ENCODE assay signal across 1 cellular context in the genomic region with DNA sequence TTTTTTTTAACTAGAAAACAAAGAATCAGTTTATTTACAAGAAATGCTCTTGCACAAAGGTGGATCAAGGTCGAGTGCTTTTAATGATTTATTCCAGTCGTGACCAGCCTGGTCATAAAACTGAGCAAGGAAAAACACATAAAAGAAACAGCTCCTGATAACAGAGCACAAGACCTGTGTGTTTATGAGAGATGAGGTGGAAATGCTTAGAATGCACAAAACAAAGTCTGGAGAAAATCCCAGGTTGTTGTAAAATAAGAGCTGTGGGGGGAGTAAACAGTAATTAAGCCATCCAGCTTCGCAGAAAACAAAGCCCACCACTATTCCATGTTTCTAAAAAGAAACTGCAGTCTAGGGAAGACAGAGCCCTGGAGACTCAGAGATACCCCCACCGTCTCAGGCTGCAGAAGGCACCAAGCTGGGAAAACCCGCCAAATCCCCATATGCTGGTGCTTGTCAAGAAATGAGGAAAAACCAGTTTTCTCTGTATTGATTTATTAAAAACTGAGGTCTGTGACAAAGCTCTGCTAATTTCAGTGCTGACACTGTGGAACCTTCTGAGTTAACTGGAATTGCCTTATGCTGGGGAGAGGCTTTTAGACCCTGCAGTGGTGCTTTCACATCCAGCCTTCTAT.
TF ChIP-seq lines count a peak whose summit lies in the region.

No MANE protein-coding gene starts in this region.

TF ChIP-seq in GM23338, 12 proteins besides CTCF, POLR2A, EP300 and RAD21 (continued from another document):
- TF ChIP-seq, protein P1, sequence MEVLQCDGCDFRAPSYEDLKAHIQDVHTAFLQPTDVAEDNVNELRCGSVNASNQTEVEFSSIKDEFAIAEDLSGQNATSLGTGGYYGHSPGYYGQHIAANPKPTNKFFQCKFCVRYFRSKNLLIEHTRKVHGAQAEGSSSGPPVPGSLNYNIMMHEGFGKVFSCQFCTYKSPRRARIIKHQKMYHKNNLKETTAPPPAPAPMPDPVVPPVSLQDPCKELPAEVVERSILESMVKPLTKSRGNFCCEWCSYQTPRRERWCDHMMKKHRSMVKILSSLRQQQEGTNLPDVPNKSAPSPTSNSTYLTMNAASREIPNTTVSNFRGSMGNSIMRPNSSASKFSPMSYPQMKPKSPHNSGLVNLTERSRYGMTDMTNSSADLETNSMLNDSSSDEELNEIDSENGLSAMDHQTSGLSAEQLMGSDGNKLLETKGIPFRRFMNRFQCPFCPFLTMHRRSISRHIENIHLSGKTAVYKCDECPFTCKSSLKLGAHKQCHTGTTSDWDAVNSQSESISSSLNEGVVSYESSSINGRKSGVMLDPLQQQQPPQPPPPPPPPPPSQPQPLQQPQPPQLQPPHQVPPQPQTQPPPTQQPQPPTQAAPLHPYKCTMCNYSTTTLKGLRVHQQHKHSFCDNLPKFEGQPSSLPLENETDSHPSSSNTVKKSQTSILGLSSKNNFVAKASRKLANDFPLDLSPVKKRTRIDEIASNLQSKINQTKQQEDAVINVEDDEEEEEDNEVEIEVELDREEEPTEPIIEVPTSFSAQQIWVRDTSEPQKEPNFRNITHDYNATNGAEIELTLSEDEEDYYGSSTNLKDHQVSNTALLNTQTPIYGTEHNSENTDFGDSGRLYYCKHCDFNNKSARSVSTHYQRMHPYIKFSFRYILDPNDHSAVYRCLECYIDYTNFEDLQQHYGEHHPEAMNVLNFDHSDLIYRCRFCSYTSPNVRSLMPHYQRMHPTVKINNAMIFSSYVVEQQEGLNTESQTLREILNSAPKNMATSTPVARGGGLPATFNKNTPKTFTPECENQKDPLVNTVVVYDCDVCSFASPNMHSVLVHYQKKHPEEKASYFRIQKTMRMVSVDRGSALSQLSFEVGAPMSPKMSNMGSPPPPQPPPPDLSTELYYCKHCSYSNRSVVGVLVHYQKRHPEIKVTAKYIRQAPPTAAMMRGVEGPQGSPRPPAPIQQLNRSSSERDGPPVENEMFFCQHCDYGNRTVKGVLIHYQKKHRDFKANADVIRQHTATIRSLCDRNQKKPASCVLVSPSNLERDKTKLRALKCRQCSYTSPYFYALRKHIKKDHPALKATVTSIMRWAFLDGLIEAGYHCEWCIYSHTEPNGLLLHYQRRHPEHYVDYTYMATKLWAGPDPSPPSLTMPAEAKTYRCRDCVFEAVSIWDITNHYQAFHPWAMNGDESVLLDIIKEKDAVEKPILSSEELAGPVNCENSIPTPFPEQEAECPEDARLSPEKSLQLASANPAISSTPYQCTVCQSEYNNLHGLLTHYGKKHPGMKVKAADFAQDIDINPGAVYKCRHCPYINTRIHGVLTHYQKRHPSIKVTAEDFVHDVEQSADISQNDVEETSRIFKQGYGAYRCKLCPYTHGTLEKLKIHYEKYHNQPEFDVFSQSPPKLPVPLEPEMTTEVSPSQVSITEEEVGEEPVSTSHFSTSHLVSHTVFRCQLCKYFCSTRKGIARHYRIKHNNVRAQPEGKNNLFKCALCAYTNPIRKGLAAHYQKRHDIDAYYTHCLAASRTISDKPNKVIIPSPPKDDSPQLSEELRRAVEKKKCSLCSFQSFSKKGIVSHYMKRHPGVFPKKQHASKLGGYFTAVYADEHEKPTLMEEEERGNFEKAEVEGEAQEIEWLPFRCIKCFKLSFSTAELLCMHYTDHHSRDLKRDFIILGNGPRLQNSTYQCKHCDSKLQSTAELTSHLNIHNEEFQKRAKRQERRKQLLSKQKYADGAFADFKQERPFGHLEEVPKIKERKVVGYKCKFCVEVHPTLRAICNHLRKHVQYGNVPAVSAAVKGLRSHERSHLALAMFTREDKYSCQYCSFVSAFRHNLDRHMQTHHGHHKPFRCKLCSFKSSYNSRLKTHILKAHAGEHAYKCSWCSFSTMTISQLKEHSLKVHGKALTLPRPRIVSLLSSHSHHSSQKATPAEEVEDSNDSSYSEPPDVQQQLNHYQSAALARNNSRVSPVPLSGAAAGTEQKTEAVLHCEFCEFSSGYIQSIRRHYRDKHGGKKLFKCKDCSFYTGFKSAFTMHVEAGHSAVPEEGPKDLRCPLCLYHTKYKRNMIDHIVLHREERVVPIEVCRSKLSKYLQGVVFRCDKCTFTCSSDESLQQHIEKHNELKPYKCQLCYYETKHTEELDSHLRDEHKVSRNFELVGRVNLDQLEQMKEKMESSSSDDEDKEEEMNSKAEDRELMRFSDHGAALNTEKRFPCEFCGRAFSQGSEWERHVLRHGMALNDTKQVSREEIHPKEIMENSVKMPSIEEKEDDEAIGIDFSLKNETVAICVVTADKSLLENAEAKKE (CRISPR knock-in tag; IDR thresholded peaks at IDR 0.05) = no peak
- TF ChIP-seq, protein P2, sequence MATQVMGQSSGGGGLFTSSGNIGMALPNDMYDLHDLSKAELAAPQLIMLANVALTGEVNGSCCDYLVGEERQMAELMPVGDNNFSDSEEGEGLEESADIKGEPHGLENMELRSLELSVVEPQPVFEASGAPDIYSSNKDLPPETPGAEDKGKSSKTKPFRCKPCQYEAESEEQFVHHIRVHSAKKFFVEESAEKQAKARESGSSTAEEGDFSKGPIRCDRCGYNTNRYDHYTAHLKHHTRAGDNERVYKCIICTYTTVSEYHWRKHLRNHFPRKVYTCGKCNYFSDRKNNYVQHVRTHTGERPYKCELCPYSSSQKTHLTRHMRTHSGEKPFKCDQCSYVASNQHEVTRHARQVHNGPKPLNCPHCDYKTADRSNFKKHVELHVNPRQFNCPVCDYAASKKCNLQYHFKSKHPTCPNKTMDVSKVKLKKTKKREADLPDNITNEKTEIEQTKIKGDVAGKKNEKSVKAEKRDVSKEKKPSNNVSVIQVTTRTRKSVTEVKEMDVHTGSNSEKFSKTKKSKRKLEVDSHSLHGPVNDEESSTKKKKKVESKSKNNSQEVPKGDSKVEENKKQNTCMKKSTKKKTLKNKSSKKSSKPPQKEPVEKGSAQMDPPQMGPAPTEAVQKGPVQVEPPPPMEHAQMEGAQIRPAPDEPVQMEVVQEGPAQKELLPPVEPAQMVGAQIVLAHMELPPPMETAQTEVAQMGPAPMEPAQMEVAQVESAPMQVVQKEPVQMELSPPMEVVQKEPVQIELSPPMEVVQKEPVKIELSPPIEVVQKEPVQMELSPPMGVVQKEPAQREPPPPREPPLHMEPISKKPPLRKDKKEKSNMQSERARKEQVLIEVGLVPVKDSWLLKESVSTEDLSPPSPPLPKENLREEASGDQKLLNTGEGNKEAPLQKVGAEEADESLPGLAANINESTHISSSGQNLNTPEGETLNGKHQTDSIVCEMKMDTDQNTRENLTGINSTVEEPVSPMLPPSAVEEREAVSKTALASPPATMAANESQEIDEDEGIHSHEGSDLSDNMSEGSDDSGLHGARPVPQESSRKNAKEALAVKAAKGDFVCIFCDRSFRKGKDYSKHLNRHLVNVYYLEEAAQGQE (IDR thresholded peaks at IDR 0.05; ENCODE audit: unreplicated experiment) = no peak
- TF ChIP-seq NANOG (IDR thresholded peaks at IDR 0.05; ENCODE audit: borderline replicate concordance) = no peak
- no peak for TF ChIP-seq JUNB (IDR thresholded peaks at IDR 0.05; ENCODE audit: unreplicated experiment)
- no peak for TF ChIP-seq POLR2AphosphoS5 (IDR thresholded peaks at IDR 0.05; ENCODE audit: low read depth)
- no peak for TF ChIP-seq EZH2phosphoT487 (IDR thresholded peaks at IDR 0.05; ENCODE audit: unreplicated experiment)
- no peak for TF ChIP-seq ZNF331 (CRISPR knock-in tag; IDR thresholded peaks at IDR 0.05; ENCODE audit: low read depth)
- no peak for TF ChIP-seq EZH2 (IDR thresholded peaks at IDR 0.05; ENCODE audit: low read depth, unreplicated experiment)
- no peak for TF ChIP-seq ETS1 (IDR thresholded peaks at IDR 0.05)
- no peak for TF ChIP-seq ZNF114 (CRISPR knock-in tag; IDR thresholded peaks at IDR 0.05)
